ENCODE assay signal across 20 cellular contexts in genomic region chr6:150937126-150937906, GRCh38.
DNase-seq lines count a peak whose midpoint lies in the region; ATAC-seq and TF ChIP-seq lines count a peak whose summit lies in the region.
"Had no signal": no experiment of that assay in that cellular context is flagged by ENCODE, and none has a peak within 500 bp of the region (broad histone marks: within the 10 kb centered on the region; RNA-seq: fewer than 3 reads in every experiment).

No MANE protein-coding gene starts in this region.

- H3K36me3 ChIP-seq in adipocyte (ENCODE audit: control insufficient read depth, insufficient read depth, low read length, severe bottlenecking) (peaks cover 11% of the 10 kb centered on the region), heart left ventricle (peaks cover 0 to 6% (median 0%) of the 10 kb centered on the region in 9 donors), tibial artery (peaks cover 0 to 35% (median 26%) of the 10 kb centered on the region in 3 donors), spleen (peaks cover 0 to 45% (median 6%) of the 10 kb centered on the region in 6 donors), right lobe of liver (no peaks in the 10 kb centered on the region)

- peaks cover 31% of the 10 kb centered on the region for H3K4me1 Mint-ChIP-seq in nephron progenitor cell
- H3K4me1 Mint-ChIP-seq: activated naive CD8-positive, alpha-beta T cell treated with anti-CD3 and anti-CD28 coated beads, Interleukin-2, amount 10 ng/mL, durations not matched to agents 7 days and 5 days; brain had no signal

- H3K27ac ChIP-seq in heart left ventricle: no peak overlapping the region
- H3K27ac ChIP-seq in tibial artery: no peak overlapping the region
- H3K27ac ChIP-seq in spleen: no peak overlapping the region
- H3K27ac ChIP-seq in right lobe of liver: no peak overlapping the region
- H3K27ac ChIP-seq: PC-9, transverse colon had no signal

- H3K4me3 Mint-ChIP-seq in nephron progenitor cell: no peak overlapping the region
- H3K4me3 Mint-ChIP-seq: activated CD4-positive, alpha-beta memory T cell treated with anti-CD3 and anti-CD28 coated beads for 36 hours; activated naive CD8-positive, alpha-beta T cell treated with anti-CD3 and anti-CD28 coated beads, Interleukin-2, amount 10 ng/mL, durations not matched to agents 7 days and 5 days; brain had no signal

- H3K27me3 Mint-ChIP-seq in nephron progenitor cell (ENCODE audit: low read depth, poor library complexity): no peaks in the 10 kb centered on the region
- H3K27me3 Mint-ChIP-seq: activated CD4-positive, alpha-beta memory T cell treated with anti-CD3 and anti-CD28 coated beads for 36 hours; activated naive CD8-positive, alpha-beta T cell treated with anti-CD3 and anti-CD28 coated beads, Interleukin-2, amount 10 ng/mL, durations not matched to agents 7 days and 5 days; brain had no signal

- H3K4me3 ChIP-seq in adipocyte (ENCODE audit: low read length) (peak overlapping the region; percentile 61), heart left ventricle (no peak overlapping the region), tibial artery (no peak overlapping the region), spleen (no peak overlapping the region), right lobe of liver (no peak overlapping the region)
- H3K4me3 ChIP-seq: PC-9, transverse colon had no signal

- H3K9me3 Mint-ChIP-seq in nephron progenitor cell: no peaks in the 10 kb centered on the region
- H3K9me3 Mint-ChIP-seq: activated CD4-positive, alpha-beta memory T cell treated with anti-CD3 and anti-CD28 coated beads for 36 hours; activated naive CD8-positive, alpha-beta T cell treated with anti-CD3 and anti-CD28 coated beads, Interleukin-2, amount 10 ng/mL, durations not matched to agents 7 days and 5 days; brain had no signal

- WGBS in heart left ventricle, 4 donors: 82 to 88% (median 84%) methylated on average over 27 of the region's 27 CpGs
- WGBS in spleen, 5 donors: 81 to 95% (median 88%) methylated on average over 27 of the region's 27 CpGs
- 93% methylated on average over 23 of the region's 27 CpGs for WGBS in right lobe of liver (ENCODE audit: insufficient coverage, low coverage, low lambda C conversion rate, missing lambda C conversion rate)

- H3K36me3 Mint-ChIP-seq in nephron progenitor cell (ENCODE audit: low read depth): peaks cover 82% of the 10 kb centered on the region

- intact Hi-C loops in heart left ventricle (cut with DNase I) (no loop called here), tibial artery (cut with DNase I; ENCODE audit: low total_unique reads) (no loop called here), spleen (cut with DNase I; ENCODE audit: low total_unique reads) (no loop called here), right lobe of liver (cut with DNase I) (no loop called here)

- no peak for TF ChIP-seq POLR2A in heart left ventricle (IDR thresholded peaks at IDR 0.05)
- TF ChIP-seq POLR2A in spleen (IDR thresholded peaks at IDR 0.05): no peak
- TF ChIP-seq POLR2A in right lobe of liver (IDR thresholded peaks at IDR 0.05): no peak

- H3K27me3 ChIP-seq in adipocyte (replicated peaks; ENCODE audit: control insufficient read depth, insufficient read depth, low read length): no peaks in the 10 kb centered on the region
- no peaks in the 10 kb centered on the region for H3K27me3 ChIP-seq in heart left ventricle
- H3K27me3 ChIP-seq in tibial artery: no peaks in the 10 kb centered on the region
- no peaks in the 10 kb centered on the region for H3K27me3 ChIP-seq in spleen (replicated peaks in 1 of 7)
- H3K27me3 ChIP-seq in right lobe of liver: no peaks in the 10 kb centered on the region
- H3K27me3 ChIP-seq: transverse colon had no signal

- peak overlapping the region; percentile 63 for H3K9ac ChIP-seq in adipocyte (ENCODE audit: low read length)

- peak overlapping the region; percentile 66 for H3K27ac Mint-ChIP-seq in nephron progenitor cell
- H3K27ac Mint-ChIP-seq: activated CD4-positive, alpha-beta memory T cell treated with anti-CD3 and anti-CD28 coated beads for 36 hours; activated naive CD8-positive, alpha-beta T cell treated with anti-CD3 and anti-CD28 coated beads, Interleukin-2, amount 10 ng/mL, durations not matched to agents 7 days and 5 days; brain had no signal

- DNase-seq in adipocyte (ENCODE audit: low read depth) (no peak), heart left ventricle (peak in 2 of 5 donors; percentile 31 to 51), nephron progenitor cell (peak; percentile 28), tibial artery (peak; percentile 69), spleen (no peak), right lobe of liver (no peak)
- DNase-seq: activated CD4-positive, alpha-beta memory T cell treated with anti-CD3 and anti-CD28 coated beads for 36 hours; activated effector memory CD4-positive, alpha-beta T cell treated with Interleukin-2 at 50 U/mL for 16 hours; activated naive CD8-positive, alpha-beta T cell treated with anti-CD3 and anti-CD28 coated beads, Interleukin-2, amount 10 ng/mL, durations not matched to agents 7 days and 5 days; hypothalamus; KBM-7; MM.1S; NCI-H146; NCI-H510A; PC-9; stimulated activated CD4-positive, alpha-beta T cell treated with anti-CD3 and anti-CD28 coated beads, Interleukin-15, amount 100 ng/mL, for 24 hours; stimulated activated naive CD8-positive, alpha-beta T cell treated with anti-CD3 and anti-CD28 coated beads, Interleukin-15, Interleukin-2, amounts not matched to agents 100 U/mL and 50 U/mL, for 24 hours; transverse colon had no signal

- H3K9me3 ChIP-seq in adipocyte (ENCODE audit: control insufficient read depth, low read length): no peaks in the 10 kb centered on the region
- no peaks in the 10 kb centered on the region for H3K9me3 ChIP-seq in heart left ventricle
- H3K9me3 ChIP-seq in tibial artery: no peaks in the 10 kb centered on the region
- H3K9me3 ChIP-seq in spleen: no peaks in the 10 kb centered on the region
- H3K9me3 ChIP-seq in right lobe of liver: no peaks in the 10 kb centered on the region
- H3K9me3 ChIP-seq: transverse colon had no signal

- H3K4me1 ChIP-seq in adipocyte (ENCODE audit: control insufficient read depth, insufficient read depth, low read length): peaks cover 39% of the 10 kb centered on the region
- H3K4me1 ChIP-seq in heart left ventricle: peaks cover 0 to 12% (median 0%) of the 10 kb centered on the region in 12 donors
- H3K4me1 ChIP-seq in tibial artery: peaks cover 0 to 11% (median 3%) of the 10 kb centered on the region in 4 donors
- peaks cover 0 to 7% (median 0%) of the 10 kb centered on the region in 6 donors for H3K4me1 ChIP-seq in spleen
- H3K4me1 ChIP-seq in right lobe of liver: no peaks in the 10 kb centered on the region
- H3K4me1 ChIP-seq: transverse colon had no signal

- ATAC-seq in heart left ventricle (peak in 3 of 4 donors; percentile 59 to 86 (median 81)), GM21737 (IDR thresholded peaks at IDR 0.05; ENCODE audit: unreplicated experiment) (no peak), right lobe of liver (no peak)
- ATAC-seq: stimulated activated naive CD8-positive, alpha-beta T cell treated with anti-CD3 and anti-CD28 coated beads, Interleukin-15, Interleukin-2, amounts not matched to agents 100 U/mL and 50 U/mL, for 24 hours had no signal

- no peak for TF ChIP-seq CTCF in heart left ventricle (IDR thresholded peaks at IDR 0.05)
- TF ChIP-seq CTCF in nephron progenitor cell (IDR thresholded peaks at IDR 0.05): no peak
- TF ChIP-seq CTCF in tibial artery (IDR thresholded peaks at IDR 0.05): no peak
- TF ChIP-seq CTCF in spleen (IDR thresholded peaks at IDR 0.05 in 8 of 11, conservative IDR thresholded peaks at IDR 0.05 in 3 of 11): no peak
- TF ChIP-seq CTCF in right lobe of liver (IDR thresholded peaks at IDR 0.05): no peak

Comparison
In these comparisons a context has a peak if more than half of its experiments do, and no peak if none do; other contexts are left out.
1. DNase-seq: peak in nephron progenitor cell (single experiment) and tibial artery (2 of 2); none in adipocyte (single experiment), spleen (single experiment) and right lobe of liver (0 of 3).
2. ATAC-seq: peak in heart left ventricle (3 of 4); none in GM21737 (single experiment) and right lobe of liver (0 of 4).